In the genomic region with DNA sequence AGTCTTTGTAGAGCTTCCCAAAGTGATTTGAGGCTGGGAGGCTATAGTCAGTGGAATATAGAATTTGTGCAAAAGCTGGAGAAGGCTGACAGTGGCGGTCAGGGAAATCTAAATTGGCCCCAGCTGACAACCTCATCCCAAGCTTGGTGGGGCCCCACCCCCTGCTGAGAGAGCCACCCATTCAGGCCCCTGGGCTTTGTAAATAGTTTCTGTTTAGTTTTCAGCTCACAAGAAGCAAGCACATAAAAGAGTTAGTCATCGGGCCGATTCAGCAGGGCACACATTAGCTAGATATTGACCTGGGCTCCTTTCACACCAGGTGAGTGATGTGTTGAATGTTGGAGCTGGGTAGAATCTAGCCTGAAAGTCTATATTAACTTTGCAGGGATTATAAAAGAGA, we compare ENCODE assay signal across 1 cellular context.
TF ChIP-seq lines count a peak whose summit lies in the region.

No MANE protein-coding gene starts in this region.

TF ChIP-seq in GM23338, 12 proteins besides CTCF, POLR2A, EP300 and RAD21 (continued from another document):
- TF ChIP-seq ZNF462 (CRISPR knock-in tag; IDR thresholded peaks at IDR 0.05): no peak
- no peak for TF ChIP-seq ETS1 (IDR thresholded peaks at IDR 0.05)
- no peak for TF ChIP-seq STAT1 (IDR thresholded peaks at IDR 0.05; ENCODE audit: unreplicated experiment)
- TF ChIP-seq CREB1 (CRISPR knock-in tag; IDR thresholded peaks at IDR 0.05; ENCODE audit: low read depth): no peak
